ENCODE assay signal across 1 cellular context in genomic region chr15:50940506-50940905, GRCh38.
TF ChIP-seq lines count a peak whose summit lies in the region.

No MANE protein-coding gene starts in this region.

TF ChIP-seq in WTC11, 78 proteins besides CTCF, POLR2A, EP300 and RAD21 (continued from another document):
- TF ChIP-seq ZNF532 (CRISPR knock-in tag; IDR thresholded peaks at IDR 0.05; ENCODE audit: borderline replicate concordance) = no peak
